19 cellular contexts compared by ENCODE assay signal in the genomic region with DNA sequence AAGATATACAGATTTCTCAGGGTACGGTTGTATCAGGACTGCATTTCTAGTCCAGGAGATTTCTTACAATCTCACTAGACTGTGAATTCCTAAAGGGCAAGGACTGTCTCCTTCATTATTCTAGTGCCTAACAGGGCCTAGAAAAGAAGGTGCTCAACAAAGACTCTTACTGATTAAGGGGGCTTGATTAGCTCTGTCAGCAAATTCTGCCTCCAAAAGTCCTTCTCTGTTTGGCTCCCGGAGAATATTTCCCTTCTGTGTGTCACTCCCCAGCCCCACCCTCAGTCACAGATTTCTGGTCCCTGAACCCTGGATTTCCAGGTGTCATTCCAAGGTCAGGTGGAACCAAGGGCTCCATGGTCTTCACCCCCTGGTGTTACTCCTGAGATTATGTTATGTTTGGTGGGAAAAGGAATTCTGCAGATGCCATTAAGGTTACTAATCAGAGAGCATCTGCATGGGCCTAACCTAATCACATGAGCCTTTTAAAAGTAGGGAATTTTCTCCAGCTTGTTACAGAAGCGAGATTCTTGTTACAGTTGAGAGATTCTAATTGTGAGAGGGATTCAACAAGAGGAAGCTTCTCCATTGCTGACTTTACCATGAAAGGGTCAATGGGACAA.
"Had no signal": no experiment of that assay in that cellular context is flagged by ENCODE, and none has a peak within 500 bp of the region (broad histone marks: within the 10 kb centered on the region; RNA-seq: fewer than 3 reads in every experiment).

No MANE protein-coding gene starts in this region.

- DNase-seq: activated CD4-positive, alpha-beta memory T cell treated with anti-CD3 and anti-CD28 coated beads for 36 hours; activated CD4-positive, alpha-beta T cell treated with anti-CD3 and anti-CD28 coated beads for 4 hours; activated CD4-positive, CD25-positive, alpha-beta regulatory T cell; activated naive CD4-positive, alpha-beta T cell treated with Interleukin-2 at 50 U/mL for 16 hours; activated naive CD8-positive, alpha-beta T cell treated with anti-CD3 and anti-CD28 coated beads for 36 hours; activated T-cell treated with anti-CD3 and anti-CD28 coated beads, Interleukin-2, amount 50 U/mL, for 48 hours; colonic mucosa; heart right ventricle; left lung; midbrain; sigmoid colon; stimulated activated CD4-positive, alpha-beta T cell treated with anti-CD3 and anti-CD28 coated beads, Interleukin-15, amount 100 ng/mL, for 24 hours; T1000; trophoblast cell; uterus had no signal

- H3K27ac ChIP-seq: breast epithelium, colonic mucosa, heart right ventricle, left lung, parathyroid adenoma, sigmoid colon, uterus had no signal

- H3K9me3 ChIP-seq: breast epithelium, colonic mucosa, heart right ventricle, left lung, sigmoid colon, uterus had no signal

- H3K4me3 ChIP-seq: breast epithelium, colonic mucosa, heart right ventricle, left lung, sigmoid colon, smooth muscle cell, uterus had no signal

- H3K36me3 ChIP-seq: breast epithelium, colonic mucosa, heart right ventricle, left lung, sigmoid colon, uterus had no signal

- H3K27me3 ChIP-seq: breast epithelium, colonic mucosa, heart right ventricle, left lung, sigmoid colon, uterus had no signal

- H3K4me1 ChIP-seq: breast epithelium, colonic mucosa, left lung, uterus had no signal

- ATAC-seq: heart right ventricle; left lung; stimulated activated memory B cell treated with anti-CD40 and anti-IgM and Interleukin-4, amounts not matched to agents 10 μg/mL and 1 μg/mL and 100 μg/mL, for 72 hours had no signal
